Comparison of ENCODE assay signal across 1 cellular context in the genomic region with DNA sequence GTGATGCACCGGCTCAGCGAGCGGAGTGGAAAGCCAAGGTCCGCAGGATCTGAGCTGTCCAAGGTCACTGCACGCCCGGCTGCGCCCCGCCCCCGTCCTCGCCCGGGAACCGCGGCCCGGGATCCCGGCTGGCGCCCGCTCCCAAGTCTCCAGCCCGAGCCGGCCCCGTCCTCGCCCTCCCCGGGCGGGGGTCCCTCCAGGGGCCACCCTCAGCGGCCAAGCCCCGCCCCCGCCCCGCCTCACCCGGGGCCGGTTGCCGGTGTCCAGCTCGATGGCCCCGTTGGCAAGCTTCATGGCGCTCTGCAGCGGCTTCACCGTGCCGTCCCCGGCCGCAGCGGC.
TF ChIP-seq lines count a peak whose summit lies in the region.

No MANE protein-coding gene starts in this region.

TF ChIP-seq in GM12878, 131 proteins besides CTCF, POLR2A, EP300 and RAD21:
- TF ChIP-seq, protein P1, sequence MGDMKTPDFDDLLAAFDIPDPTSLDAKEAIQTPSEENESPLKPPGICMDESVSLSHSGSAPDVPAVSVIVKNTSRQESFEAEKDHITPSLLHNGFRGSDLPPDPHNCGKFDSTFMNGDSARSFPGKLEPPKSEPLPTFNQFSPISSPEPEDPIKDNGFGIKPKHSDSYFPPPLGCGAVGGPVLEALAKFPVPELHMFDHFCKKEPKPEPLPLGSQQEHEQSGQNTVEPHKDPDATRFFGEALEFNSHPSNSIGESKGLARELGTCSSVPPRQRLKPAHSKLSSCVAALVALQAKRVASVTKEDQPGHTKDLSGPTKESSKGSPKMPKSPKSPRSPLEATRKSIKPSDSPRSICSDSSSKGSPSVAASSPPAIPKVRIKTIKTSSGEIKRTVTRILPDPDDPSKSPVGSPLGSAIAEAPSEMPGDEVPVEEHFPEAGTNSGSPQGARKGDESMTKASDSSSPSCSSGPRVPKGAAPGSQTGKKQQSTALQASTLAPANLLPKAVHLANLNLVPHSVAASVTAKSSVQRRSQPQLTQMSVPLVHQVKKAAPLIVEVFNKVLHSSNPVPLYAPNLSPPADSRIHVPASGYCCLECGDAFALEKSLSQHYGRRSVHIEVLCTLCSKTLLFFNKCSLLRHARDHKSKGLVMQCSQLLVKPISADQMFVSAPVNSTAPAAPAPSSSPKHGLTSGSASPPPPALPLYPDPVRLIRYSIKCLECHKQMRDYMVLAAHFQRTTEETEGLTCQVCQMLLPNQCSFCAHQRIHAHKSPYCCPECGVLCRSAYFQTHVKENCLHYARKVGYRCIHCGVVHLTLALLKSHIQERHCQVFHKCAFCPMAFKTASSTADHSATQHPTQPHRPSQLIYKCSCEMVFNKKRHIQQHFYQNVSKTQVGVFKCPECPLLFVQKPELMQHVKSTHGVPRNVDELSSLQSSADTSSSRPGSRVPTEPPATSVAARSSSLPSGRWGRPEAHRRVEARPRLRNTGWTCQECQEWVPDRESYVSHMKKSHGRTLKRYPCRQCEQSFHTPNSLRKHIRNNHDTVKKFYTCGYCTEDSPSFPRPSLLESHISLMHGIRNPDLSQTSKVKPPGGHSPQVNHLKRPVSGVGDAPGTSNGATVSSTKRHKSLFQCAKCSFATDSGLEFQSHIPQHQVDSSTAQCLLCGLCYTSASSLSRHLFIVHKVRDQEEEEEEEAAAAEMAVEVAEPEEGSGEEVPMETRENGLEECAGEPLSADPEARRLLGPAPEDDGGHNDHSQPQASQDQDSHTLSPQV (IDR thresholded peaks at IDR 0.05) = peak; percentile 76; the same call in 1 of the 2 replicates
- no peak for TF ChIP-seq SUPT20H (IDR thresholded peaks at IDR 0.05; ENCODE audit: borderline replicate concordance, control insufficient read depth, low read depth, low read length)
- no peak for TF ChIP-seq POU2F2 (IDR thresholded peaks at IDR 0.05; ENCODE audit: borderline replicate concordance, low read depth, low read length)
- no peak for TF ChIP-seq IKZF1 (conservative IDR thresholded peaks at IDR 0.05)
- TF ChIP-seq JUND (IDR thresholded peaks at IDR 0.05; ENCODE audit: low read depth, low read length) = no peak
- no peak for TF ChIP-seq CEBPB (IDR thresholded peaks at IDR 0.05; ENCODE audit: borderline replicate concordance in 1 of 2, low read depth in 2 of 2, low read length in 2 of 2)
- TF ChIP-seq FOXM1 (IDR thresholded peaks at IDR 0.05; ENCODE audit: low read depth, low read length) = no peak
- TF ChIP-seq CBFB (IDR thresholded peaks at IDR 0.05; ENCODE audit: low read depth) = no peak
- TF ChIP-seq NFXL1 (IDR thresholded peaks at IDR 0.05; ENCODE audit: borderline replicate concordance) = 0 out of 2 replicates have a peak, but pooled peaks have one; percentile 45
- TF ChIP-seq, protein P2, sequence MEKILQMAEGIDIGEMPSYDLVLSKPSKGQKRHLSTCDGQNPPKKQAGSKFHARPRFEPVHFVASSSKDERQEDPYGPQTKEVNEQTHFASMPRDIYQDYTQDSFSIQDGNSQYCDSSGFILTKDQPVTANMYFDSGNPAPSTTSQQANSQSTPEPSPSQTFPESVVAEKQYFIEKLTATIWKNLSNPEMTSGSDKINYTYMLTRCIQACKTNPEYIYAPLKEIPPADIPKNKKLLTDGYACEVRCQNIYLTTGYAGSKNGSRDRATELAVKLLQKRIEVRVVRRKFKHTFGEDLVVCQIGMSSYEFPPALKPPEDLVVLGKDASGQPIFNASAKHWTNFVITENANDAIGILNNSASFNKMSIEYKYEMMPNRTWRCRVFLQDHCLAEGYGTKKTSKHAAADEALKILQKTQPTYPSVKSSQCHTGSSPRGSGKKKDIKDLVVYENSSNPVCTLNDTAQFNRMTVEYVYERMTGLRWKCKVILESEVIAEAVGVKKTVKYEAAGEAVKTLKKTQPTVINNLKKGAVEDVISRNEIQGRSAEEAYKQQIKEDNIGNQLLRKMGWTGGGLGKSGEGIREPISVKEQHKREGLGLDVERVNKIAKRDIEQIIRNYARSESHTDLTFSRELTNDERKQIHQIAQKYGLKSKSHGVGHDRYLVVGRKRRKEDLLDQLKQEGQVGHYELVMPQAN (conservative IDR thresholded peaks at IDR 0.05) = peak; percentile 78
- TF ChIP-seq, protein P3, sequence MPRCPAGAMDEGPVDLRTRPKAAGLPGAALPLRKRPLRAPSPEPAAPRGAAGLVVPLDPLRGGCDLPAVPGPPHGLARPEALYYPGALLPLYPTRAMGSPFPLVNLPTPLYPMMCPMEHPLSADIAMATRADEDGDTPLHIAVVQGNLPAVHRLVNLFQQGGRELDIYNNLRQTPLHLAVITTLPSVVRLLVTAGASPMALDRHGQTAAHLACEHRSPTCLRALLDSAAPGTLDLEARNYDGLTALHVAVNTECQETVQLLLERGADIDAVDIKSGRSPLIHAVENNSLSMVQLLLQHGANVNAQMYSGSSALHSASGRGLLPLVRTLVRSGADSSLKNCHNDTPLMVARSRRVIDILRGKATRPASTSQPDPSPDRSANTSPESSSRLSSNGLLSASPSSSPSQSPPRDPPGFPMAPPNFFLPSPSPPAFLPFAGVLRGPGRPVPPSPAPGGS (IDR thresholded peaks at IDR 0.05; ENCODE audit: borderline replicate concordance, insufficient read depth, low read depth, low read length, poor library complexity, severe bottlenecking) = peak; percentile 14
